Comparison of ENCODE assay signal across 9 cellular contexts in genomic region chr10:73780301-73780700, GRCh38. TPM values are rescaled to one million over a fixed set of nuclear protein-coding genes. Genes with fewer than 3 reads are reported as not detected.
A peak's percentile ranks its signal among the peaks of the same experiment; 100 is the strongest.
DNase-seq lines count a peak whose midpoint lies in the region; ATAC-seq, FAIRE-seq and TF ChIP-seq lines count a peak whose summit lies in the region.
"Had no signal": no experiment of that assay in that cellular context is flagged by ENCODE, and none has a peak within 500 bp of the region (broad histone marks: within the 10 kb centered on the region; RNA-seq: fewer than 3 reads in every experiment).

No MANE protein-coding gene starts in this region.

- no peak for TF ChIP-seq CTCF in GM12878 (IDR thresholded peaks at IDR 0.05 in 2 of 3, conservative IDR thresholded peaks at IDR 0.05 in 1 of 3; ENCODE audit: control insufficient read depth in 2 of 3, extremely low read depth in 1 of 3, insufficient read depth in 1 of 3, low read depth in 3 of 3, low read length in 3 of 3)
- TF ChIP-seq CTCF in nephron (IDR thresholded peaks at IDR 0.05; ENCODE audit: unreplicated experiment in 3 of 3) = no peak
- no peak for TF ChIP-seq CTCF in gastrocnemius medialis (IDR thresholded peaks at IDR 0.05 in 4 of 5, conservative IDR thresholded peaks at IDR 0.05 in 1 of 5)
- no peak for TF ChIP-seq CTCF in gastroesophageal sphincter (IDR thresholded peaks at IDR 0.05)

- SMC1A ChIA-PET in GM12878 (lab: Charles Lee; ENCODE audit: uncharacterized antibody, unreplicated experiment) = interaction anchor here (0.6 to 4.9 kb wide), 13 partner anchors 9 to 129 kb away, joined by 3 to 31 read pairs (median 5); partner anchors contain the start of gene SEC24C

- intact Hi-C loops in CD4-positive, alpha-beta memory T cell (cut with micrococcal nuclease) = loop anchor here (10.0 kb wide), 2 partner anchors 1044 to 1454 kb away; partner anchors contain the start of genes COMTD1 and KAT6B
- intact Hi-C loops in GM12878 (cut with micrococcal nuclease; ENCODE audit: unreplicated experiment) (loop anchor here (2.0 to 10.0 kb wide), 2 partner anchors 36 to 126 kb away; partner anchors contain the start of genes SEC24C and SYNPO2L), gastrocnemius medialis (cut with DNase I; ENCODE audit: low total_unique reads) (no loop called here), posterior vena cava (cut with DNase I) (no loop called here)

- H4K20me1 ChIP-seq in GM12878 (ENCODE audit: control insufficient read depth, insufficient read depth) = no peaks in the 10 kb centered on the region

- H3K4me2 ChIP-seq in GM12878 (ENCODE audit: control insufficient read depth, insufficient read depth) = peak overlapping the region; percentile 90

- no peak for TF ChIP-seq EP300 in GM12878 (IDR thresholded peaks at IDR 0.05; ENCODE audit: borderline replicate concordance in 1 of 2, control insufficient read depth in 1 of 2, low read depth in 2 of 2, low read length in 2 of 2)
- no peak for TF ChIP-seq EP300 in gastroesophageal sphincter (IDR thresholded peaks at IDR 0.05)

- H3K4me1 ChIP-seq in CD4-positive, alpha-beta memory T cell (ENCODE audit: insufficient read depth, low read length) = peaks cover 53% of the 10 kb centered on the region
- H3K4me1 ChIP-seq in GM12878 (ENCODE audit: control insufficient read depth, insufficient read depth, low read length) = peaks cover 5% of the 10 kb centered on the region
- H3K4me1 ChIP-seq in gastrocnemius medialis = peaks cover 35 to 45% of the 10 kb centered on the region in 2 donors
- H3K4me1 ChIP-seq in gastroesophageal sphincter = peaks cover 0 to 64% (median 21%) of the 10 kb centered on the region in 3 donors

- RAD21 ChIA-PET in GM12878 (lab: Charles Lee; ENCODE audit: unreplicated experiment) = interaction anchor here (1.1 to 3.0 kb wide), 6 partner anchors 8 to 99 kb away, joined by 3 to 21 read pairs (median 10); partner anchors contain the start of gene SEC24C

- peaks cover 0 to 4% (median 0%) of the 10 kb centered on the region in 8 donors for H3K9me3 Mint-ChIP-seq in CD4-positive, alpha-beta memory T cell
- H3K9me3 Mint-ChIP-seq in IgD-negative memory B cell (no peaks in the 10 kb centered on the region), nephron (no peaks in the 10 kb centered on the region)

- H3K4me3 ChIP-seq in CD4-positive, alpha-beta memory T cell (ENCODE audit: low read length in 2 of 2) = no peak overlapping the region
- H3K4me3 ChIP-seq in GM12878 (peak overlapping the region; percentile 91), gastrocnemius medialis (peak overlapping the region in 1 of 4 donors; percentile 94), gastroesophageal sphincter (no peak overlapping the region)

- DNase-seq in CD4-positive, alpha-beta memory T cell = no peak
- DNase-seq in GM12878 (ENCODE audit: low read depth, low spot score) (no peak), gastrocnemius medialis (no peak), posterior vena cava (ENCODE audit: low spot score) (no peak)
- DNase-seq: left lung had no signal

- H3K4me3 Mint-ChIP-seq in CD4-positive, alpha-beta memory T cell = peak overlapping the region; percentile 99 to 100 (median 100)
- H3K4me3 Mint-ChIP-seq in IgD-negative memory B cell = peak overlapping the region; percentile 63 to 100 (median 98)
- H3K4me3 Mint-ChIP-seq in nephron = peak overlapping the region; percentile 97 to 100 (median 100)

- peak overlapping the region; percentile 25 to 99 (median 92) for H3K27ac Mint-ChIP-seq in CD4-positive, alpha-beta memory T cell
- H3K27ac Mint-ChIP-seq in IgD-negative memory B cell (peak overlapping the region in 2 of 3 donors; percentile 84 to 91), nephron (peak overlapping the region; percentile 90 to 98 (median 92))

- no peak for TF ChIP-seq POLR2A in GM12878 (IDR thresholded peaks at IDR 0.05; ENCODE audit: low read depth, low read length)
- TF ChIP-seq POLR2A in gastrocnemius medialis (IDR thresholded peaks at IDR 0.05) = no peak
- TF ChIP-seq POLR2A in gastroesophageal sphincter (IDR thresholded peaks at IDR 0.05) = no peak

- H2AFZ ChIP-seq in GM12878 (ENCODE audit: control insufficient read depth, low read depth, low read length) = no peak overlapping the region

- H3K36me3 Mint-ChIP-seq in CD4-positive, alpha-beta memory T cell = peaks cover 15 to 36% of the 10 kb centered on the region in 2 donors
- H3K36me3 Mint-ChIP-seq in IgD-negative memory B cell (peaks cover 2% of the 10 kb centered on the region), nephron (ENCODE audit: low read depth) (peaks cover 23% of the 10 kb centered on the region)

- H3K27ac ChIP-seq in CD4-positive, alpha-beta memory T cell (ENCODE audit: low read depth, low read length) = no peak overlapping the region
- H3K27ac ChIP-seq in GM12878 (ENCODE audit: control insufficient read depth, insufficient read depth) (no peak overlapping the region), gastrocnemius medialis (peak overlapping the region in 2 of 4 donors; percentile 96 to 99), gastroesophageal sphincter (no peak overlapping the region)

- POLR2A ChIA-PET in CD4-positive, alpha-beta memory T cell (lab: Charles Lee; ENCODE audit: partially characterized antibody) = interaction anchor here (0.8 to 10.8 kb wide), 7 partner anchors 8 to 99 kb away, joined by 3 to 286 read pairs (median 7); partner anchors contain the start of gene SEC24C
- POLR2A ChIA-PET in GM12878 (lab: Charles Lee) = interaction anchor here (2.2 to 5.0 kb wide), 5 partner anchors 12 to 35 kb away, joined by 7 to 25 read pairs (median 15); partner anchors contain the start of gene SEC24C

- no peak overlapping the region for H3K9ac ChIP-seq in GM12878 (ENCODE audit: control insufficient read depth, insufficient read depth, low read length)

- peaks cover 22% of the 10 kb centered on the region for H3K36me3 ChIP-seq in CD4-positive, alpha-beta memory T cell (ENCODE audit: insufficient read depth, low read length)
- peaks cover 0 to 7% of the 10 kb centered on the region in 2 experiments; a peak in 3 of 4 replicates for H3K36me3 ChIP-seq in GM12878 (ENCODE audit: control insufficient read depth in 2 of 2, insufficient read depth in 2 of 2, low read length in 1 of 2)
- H3K36me3 ChIP-seq in gastrocnemius medialis = peaks cover 0 to 18% of the 10 kb centered on the region in 2 donors
- H3K36me3 ChIP-seq in gastroesophageal sphincter = peaks cover 0 to 47% of the 10 kb centered on the region in 2 donors

- in situ Hi-C loops in GM12878 (cut with MboI) = no loop called here
- in situ Hi-C loops in gastrocnemius medialis (cut with MboI; ENCODE audit: low sequenced_read_pairs in 4 of 4) = no loop called here

- H3K4me1 Mint-ChIP-seq in CD4-positive, alpha-beta memory T cell = peaks cover 36 to 64% (median 46%) of the 10 kb centered on the region in 4 donors
- H3K4me1 Mint-ChIP-seq in IgD-negative memory B cell (peaks cover 34 to 35% (median 35%) of the 10 kb centered on the region in 3 donors), nephron (peaks cover 45% of the 10 kb centered on the region)

- no peak for FAIRE-seq in GM12878 (lab: Jason Lieb, UNC)

- no peak for ATAC-seq in GM12878
- ATAC-seq in gastrocnemius medialis = no peak
- no peak for ATAC-seq in gastroesophageal sphincter
- no peak for ATAC-seq in HG02798 (IDR thresholded peaks at IDR 0.05; ENCODE audit: poor library complexity, unreplicated experiment)
- ATAC-seq: left lung had no signal

- no peaks in the 10 kb centered on the region for H3K27me3 ChIP-seq in CD4-positive, alpha-beta memory T cell (ENCODE audit: insufficient read depth, low read length)
- H3K27me3 ChIP-seq in GM12878 (replicated peaks in 1 of 2; ENCODE audit: control insufficient read depth in 2 of 2, insufficient read depth in 2 of 2, low read length in 1 of 2) (no peaks in the 10 kb centered on the region), gastrocnemius medialis (no peaks in the 10 kb centered on the region), gastroesophageal sphincter (no peaks in the 10 kb centered on the region)
- H3K27me3 ChIP-seq: left lung had no signal

- TF ChIP-seq RAD21 in GM12878 (IDR thresholded peaks at IDR 0.05; ENCODE audit: insufficient read depth, low read depth, low read length) = no peak

- peaks cover 71% of the 10 kb centered on the region for H3K79me2 ChIP-seq in GM12878 (ENCODE audit: control insufficient read depth, insufficient read depth, low read length)

- CTCF ChIA-PET in CD4-positive, alpha-beta memory T cell (lab: Charles Lee; ENCODE audit: partially characterized antibody) = interaction anchor here (8.0 kb wide), 1 partner anchor 12 kb away, joined by 101 read pairs; a partner anchor contains a TSS
- CTCF ChIA-PET in GM12878 (lab: Yijun Ruan, JAX) = interaction anchor here (0.5 to 4.5 kb wide), 6 partner anchors 7 to 126 kb away, joined by 3 to 40 read pairs (median 6); a partner anchor contains a TSS

- BruUV-seq in GM12878 (replicated peaks; lab: Mats Ljungman, UMichigan) = no TSS peak

- H3K9me3 ChIP-seq in CD4-positive, alpha-beta memory T cell (ENCODE audit: control insufficient read depth in 1 of 2, low read length in 2 of 2) = no peaks in the 10 kb centered on the region
- H3K9me3 ChIP-seq in GM12878 (replicated peaks; ENCODE audit: control insufficient read depth, insufficient read depth, low read length) (no peaks in the 10 kb centered on the region), gastrocnemius medialis (no peaks in the 10 kb centered on the region), gastroesophageal sphincter (no peaks in the 10 kb centered on the region)
- H3K9me3 ChIP-seq: left lung had no signal

- peaks cover 1 to 2% of the 10 kb centered on the region in 2 donors for H3K27me3 Mint-ChIP-seq in CD4-positive, alpha-beta memory T cell
- H3K27me3 Mint-ChIP-seq in IgD-negative memory B cell = no peaks in the 10 kb centered on the region
- no peaks in the 10 kb centered on the region for H3K27me3 Mint-ChIP-seq in nephron (ENCODE audit: low read depth)

- WGBS in GM12878 (ENCODE audit: insufficient coverage, insufficient replicate concordance, low lambda C conversion rate, missing lambda C conversion rate) = 18% methylated on average over 5 of the region's 5 CpGs
- WGBS in gastroesophageal sphincter (ENCODE audit: low coverage in 1 of 2), 2 donors = 53 to 77% methylated on average over 2 to 4 of the region's 5 CpGs

RNA-seq across cellular contexts. Expression of gene CHCHD1, which starts 1.5 kb away (rescaled TPM):
- total RNA-seq in CD4-positive, alpha-beta memory T cell = 10 to 100 TPM; 21.8 to 24.0 TPM
- 10 to 100 TPM; 33.1 to 56.0 TPM for polyA plus RNA-seq in CD4-positive, alpha-beta memory T cell
- polyA plus RNA-seq in IgD-negative memory B cell (54.4 TPM), GM12878 (2011; rRNA removed) (56.7 and 69.0 TPM in 2 replicates), GM12878 (2014; fragmentation: Illumina TruSeq; extraction: Trizol) (25.3 and 42.4 TPM in 2 replicates), GM12878 (2014; fragmentation: Nextera tagmentation; extraction: Ambion mirVana) (10 to 100 TPM; 69.5 to 81.4 TPM), GM12878 (2014; rRNA removed) (70.4 and 79.4 TPM in 2 replicates), GM12878 (2016; fragmentation: Nextera tagmentation; extraction: Ambion mirVana) (100 to 1,000 TPM; 127 to 132 TPM)
- 14.8 and 16.7 TPM in 2 replicates for total RNA-seq in GM12878 (2013; cell fraction: nucleolus; rRNA removed)
- total RNA-seq in GM12878 (2014; rRNA removed) (74.3 and 77.4 TPM in 2 replicates), GM12878 (2014; rRNA removed; fragmentation: Illumina TruSeq; extraction: Trizol) (42.8 and 47.5 TPM in 2 replicates), GM12878 (2021) (35.0 and 36.9 TPM in 2 replicates), gastrocnemius medialis (10 to 100 TPM; 25.3 to 41.8 (median 32.7) TPM), posterior vena cava (10 to 100 TPM; 15.1 to 18.8 TPM), gastroesophageal sphincter (10 to 100 TPM; 19.9 to 29.5 (median 21.4) TPM)
- polyA plus RNA-seq in GM12878 (2011; ENCODE audit: low read depth) = 34.4 TPM
- polyA plus RNA-seq in GM12878 (2011; cell fraction: cytosol; rRNA removed) = 33.0 and 46.8 TPM in 2 replicates
- polyA plus RNA-seq in GM12878 (2011; cell fraction: nucleus; rRNA removed) = 22.6 and 27.4 TPM in 2 replicates
- polyA plus RNA-seq in GM12878 (2012) = 51.6 and 59.8 TPM in 2 replicates
- 8.9 and 9.4 TPM in 2 replicates for polyA minus RNA-seq in GM12878 (2011; rRNA and poly(A)+ RNA removed)
- 6.3 and 7.2 TPM in 2 replicates for polyA minus RNA-seq in GM12878 (2011; cell fraction: cytosol; rRNA and poly(A)+ RNA removed)
- polyA minus RNA-seq in GM12878 (2011; cell fraction: nucleus; rRNA and poly(A)+ RNA removed) = 6.5 and 8.9 TPM in 2 replicates

RNA-seq across cellular contexts. Expression of gene ZSWIM8, which starts 5.1 kb away (rescaled TPM):
- total RNA-seq in CD4-positive, alpha-beta memory T cell = 100 to 1,000 TPM in 1 of 2 experiments, 10 to 100 TPM in 1; 93.3 to 100 TPM
- polyA plus RNA-seq in CD4-positive, alpha-beta memory T cell = 10 to 100 TPM in 1 of 2 donors, 1 to 10 TPM in 1; 4.5 to 24.6 TPM
- polyA plus RNA-seq in IgD-negative memory B cell (15.2 TPM), GM12878 (2011; rRNA removed) (17.5 and 44.6 TPM in 2 replicates), GM12878 (2014; fragmentation: Illumina TruSeq; extraction: Trizol) (15.3 and 31.5 TPM in 2 replicates), GM12878 (2014; fragmentation: Nextera tagmentation; extraction: Ambion mirVana) (1 to 10 TPM; 7.8 to 8.5 TPM), GM12878 (2014; rRNA removed) (47.1 and 48.8 TPM in 2 replicates), GM12878 (2016; fragmentation: Nextera tagmentation; extraction: Ambion mirVana) (10 to 100 TPM; 14.0 to 15.1 TPM)
- 75.9 and 86.5 TPM in 2 replicates for total RNA-seq in GM12878 (2013; cell fraction: nucleolus; rRNA removed)
- total RNA-seq in GM12878 (2014; rRNA removed) (23.9 and 30.8 TPM in 2 replicates), GM12878 (2014; rRNA removed; fragmentation: Illumina TruSeq; extraction: Trizol) (16.4 and 18.7 TPM in 2 replicates), GM12878 (2021) (45.4 and 47.9 TPM in 2 replicates), gastrocnemius medialis (10 to 100 TPM; 52.6 to 81.4 (median 78.9) TPM), posterior vena cava (10 to 100 TPM; 73.4 to 92.0 TPM), gastroesophageal sphincter (100 to 1,000 TPM in 2 of 4 donors, 10 to 100 TPM in 2; 48.4 to 121 (median 101) TPM)
- 79.3 TPM for polyA plus RNA-seq in GM12878 (2011; ENCODE audit: low read depth)
- 39.4 and 62.6 TPM in 2 replicates for polyA plus RNA-seq in GM12878 (2011; cell fraction: cytosol; rRNA removed)
- 436 and 485 TPM in 2 replicates for polyA plus RNA-seq in GM12878 (2011; cell fraction: nucleus; rRNA removed)
- polyA plus RNA-seq in GM12878 (2012) = 58.6 and 83.1 TPM in 2 replicates
- 36.3 and 63.7 TPM in 2 replicates for polyA minus RNA-seq in GM12878 (2011; rRNA and poly(A)+ RNA removed)
- 23.0 and 27.1 TPM in 2 replicates for polyA minus RNA-seq in GM12878 (2011; cell fraction: cytosol; rRNA and poly(A)+ RNA removed)
- polyA minus RNA-seq in GM12878 (2011; cell fraction: nucleus; rRNA and poly(A)+ RNA removed) = 43.3 and 67.1 TPM in 2 replicates

RNA-seq across cellular contexts. Expression of gene NDST2, which starts 31.1 kb away (rescaled TPM):
- total RNA-seq in CD4-positive, alpha-beta memory T cell = 10 to 100 TPM; 84.8 to 87.7 TPM
- 10 to 100 TPM; 14.4 to 33.7 TPM for polyA plus RNA-seq in CD4-positive, alpha-beta memory T cell
- polyA plus RNA-seq in IgD-negative memory B cell (21.4 TPM), GM12878 (2011; rRNA removed) (23.8 and 31.1 TPM in 2 replicates), GM12878 (2014; fragmentation: Illumina TruSeq; extraction: Trizol) (16.6 and 22.6 TPM in 2 replicates), GM12878 (2014; fragmentation: Nextera tagmentation; extraction: Ambion mirVana) (1 to 10 TPM; 2.2 to 3.0 TPM), GM12878 (2014; rRNA removed) (31.3 and 34.7 TPM in 2 replicates), GM12878 (2016; fragmentation: Nextera tagmentation; extraction: Ambion mirVana) (10 to 100 TPM; 22.7 to 24.0 TPM)
- total RNA-seq in GM12878 (2013; cell fraction: nucleolus; rRNA removed) = 57.1 and 85.9 TPM in 2 replicates
- total RNA-seq in GM12878 (2014; rRNA removed) (18.0 and 18.8 TPM in 2 replicates), GM12878 (2014; rRNA removed; fragmentation: Illumina TruSeq; extraction: Trizol) (8.9 and 10.1 TPM in 2 replicates), GM12878 (2021) (34.3 and 35.2 TPM in 2 replicates), gastrocnemius medialis (10 to 100 TPM in 1 of 4 donors, 1 to 10 TPM in 3; 7.8 to 21.7 (median 9.2) TPM), posterior vena cava (10 to 100 TPM; 23.4 to 24.4 TPM), gastroesophageal sphincter (10 to 100 TPM; 17.9 to 53.9 (median 25.7) TPM)
- polyA plus RNA-seq in GM12878 (2011; ENCODE audit: low read depth) = 19.1 TPM
- polyA plus RNA-seq in GM12878 (2011; cell fraction: cytosol; rRNA removed) = 24.8 and 31.5 TPM in 2 replicates
- 81.5 and 88.2 TPM in 2 replicates for polyA plus RNA-seq in GM12878 (2011; cell fraction: nucleus; rRNA removed)
- polyA plus RNA-seq in GM12878 (2012) = 19.5 and 19.8 TPM in 2 replicates
- 26.0 and 29.3 TPM in 2 replicates for polyA minus RNA-seq in GM12878 (2011; rRNA and poly(A)+ RNA removed)
- 11.8 and 16.4 TPM in 2 replicates for polyA minus RNA-seq in GM12878 (2011; cell fraction: cytosol; rRNA and poly(A)+ RNA removed)
- 36.6 and 66.7 TPM in 2 replicates for polyA minus RNA-seq in GM12878 (2011; cell fraction: nucleus; rRNA and poly(A)+ RNA removed)

RNA-seq across cellular contexts. Expression of gene SEC24C, which starts 36.1 kb away (rescaled TPM):
- 100 to 1,000 TPM; 126 to 127 TPM for total RNA-seq in CD4-positive, alpha-beta memory T cell
- 10 to 100 TPM; 32.5 to 68.6 TPM for polyA plus RNA-seq in CD4-positive, alpha-beta memory T cell
- polyA plus RNA-seq in IgD-negative memory B cell = 31.8 TPM
- total RNA-seq in GM12878 (2013; cell fraction: nucleolus; rRNA removed) = 64.1 and 66.3 TPM in 2 replicates
- total RNA-seq in GM12878 (2014; rRNA removed) = 96.9 and 117 TPM in 2 replicates
- 43.4 and 48.2 TPM in 2 replicates for total RNA-seq in GM12878 (2014; rRNA removed; fragmentation: Illumina TruSeq; extraction: Trizol)
- 91.7 and 99.9 TPM in 2 replicates for total RNA-seq in GM12878 (2021)
- 68.9 TPM for polyA plus RNA-seq in GM12878 (2011; ENCODE audit: low read depth)
- 52.3 and 110 TPM in 2 replicates for polyA plus RNA-seq in GM12878 (2011; rRNA removed)
- 97.2 and 105 TPM in 2 replicates for polyA plus RNA-seq in GM12878 (2011; cell fraction: cytosol; rRNA removed)
- polyA plus RNA-seq in GM12878 (2011; cell fraction: nucleus; rRNA removed) = 176 and 190 TPM in 2 replicates
- 92.4 and 93.2 TPM in 2 replicates for polyA plus RNA-seq in GM12878 (2012)
- polyA plus RNA-seq in GM12878 (2014; fragmentation: Illumina TruSeq; extraction: Trizol) = 67.7 and 81.5 TPM in 2 replicates
- polyA plus RNA-seq in GM12878 (2014; fragmentation: Nextera tagmentation; extraction: Ambion mirVana) = 10 to 100 TPM; 12.7 to 18.8 TPM
- 73.6 and 82.1 TPM in 2 replicates for polyA plus RNA-seq in GM12878 (2014; rRNA removed)
- 10 to 100 TPM; 71.3 to 74.1 TPM for polyA plus RNA-seq in GM12878 (2016; fragmentation: Nextera tagmentation; extraction: Ambion mirVana)
- 135 and 166 TPM in 2 replicates for polyA minus RNA-seq in GM12878 (2011; rRNA and poly(A)+ RNA removed)
- polyA minus RNA-seq in GM12878 (2011; cell fraction: cytosol; rRNA and poly(A)+ RNA removed) = 47.8 and 49.1 TPM in 2 replicates
- polyA minus RNA-seq in GM12878 (2011; cell fraction: nucleus; rRNA and poly(A)+ RNA removed) = 30.5 and 46.2 TPM in 2 replicates
- total RNA-seq in gastrocnemius medialis = 10 to 100 TPM; 43.6 to 90.5 (median 69.6) TPM
- 10 to 100 TPM; 51.3 to 51.4 TPM for total RNA-seq in posterior vena cava
- total RNA-seq in gastroesophageal sphincter = 10 to 100 TPM; 47.5 to 65.1 (median 49.6) TPM

Comparison
In these comparisons a context has a peak if more than half of its experiments do, and no peak if none do; other contexts are left out.
1. intact Hi-C loops: an anchor here in CD4-positive, alpha-beta memory T cell (10.0 kb wide) and GM12878 (2.0 to 10.0 kb wide); none called in gastrocnemius medialis and posterior vena cava.